ENCODE assay signal across 19 cellular contexts in the genomic region with DNA sequence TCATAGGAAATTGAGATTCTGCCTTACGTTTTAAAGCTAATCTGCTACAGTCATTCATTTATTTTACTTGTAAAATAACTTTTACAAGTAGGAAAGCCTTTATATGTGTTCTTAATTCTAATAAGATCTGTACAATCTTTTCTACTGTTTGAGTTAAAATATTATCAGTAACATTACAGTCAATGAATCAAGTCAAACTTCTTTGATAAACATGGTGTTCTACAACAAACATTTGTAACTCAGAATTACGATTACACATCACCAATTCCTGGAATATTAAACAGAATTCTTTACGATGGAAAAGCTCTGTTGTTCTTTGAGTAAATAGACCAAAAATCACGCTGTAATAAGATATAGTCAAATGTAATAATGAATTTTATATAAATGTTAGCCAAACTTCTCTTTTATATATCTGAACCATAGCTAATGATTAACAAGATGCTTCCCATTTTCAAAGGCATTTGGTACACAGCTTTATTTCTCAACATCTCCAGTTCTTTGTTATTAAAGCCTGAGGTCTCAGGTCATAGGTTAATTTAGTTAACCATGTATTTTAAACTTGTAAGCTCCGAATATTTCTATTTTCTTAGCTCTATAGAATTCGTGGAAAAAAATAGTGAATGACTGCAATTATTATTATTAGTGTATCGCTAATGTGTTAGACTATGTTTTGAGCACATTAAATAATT.
DNase-seq lines count a peak whose midpoint lies in the region; ATAC-seq, FAIRE-seq and TF ChIP-seq lines count a peak whose summit lies in the region.
"Had no signal": no experiment of that assay in that cellular context is flagged by ENCODE, and none has a peak within 500 bp of the region (broad histone marks: within the 10 kb centered on the region; RNA-seq: fewer than 3 reads in every experiment).

No MANE protein-coding gene starts in this region.

- H4K20me1 ChIP-seq in HepG2 (ENCODE audit: insufficient read depth, low read length) (no peaks in the 10 kb centered on the region), neural cell (ENCODE audit: insufficient read depth) (no peaks in the 10 kb centered on the region)

- TF ChIP-seq RAD21 in liver (IDR thresholded peaks at IDR 0.05) (peak in 1 of 2 donors; percentile 22), HepG2 (CRISPR knock-in tag; IDR thresholded peaks at IDR 0.05) (no peak), neural cell (conservative IDR thresholded peaks at IDR 0.05) (no peak)

- no peak overlapping the region for H2AFZ ChIP-seq in HepG2 (ENCODE audit: low read length)
- H2AFZ ChIP-seq in neural cell (ENCODE audit: low read depth, low read length): no peak overlapping the region
- H2AFZ ChIP-seq: GM23248 had no signal

- H3K4me3 ChIP-seq in liver (ENCODE audit: low read depth in 1 of 3, low read length in 3 of 3): peak overlapping the region in 1 of 3 donors; percentile 11
- H3K4me3 ChIP-seq in HepG2 (replicated peaks in 1 of 3; ENCODE audit: insufficient read depth in 1 of 3, low read depth in 2 of 3, low read length in 3 of 3): no peak overlapping the region
- no peak overlapping the region for H3K4me3 ChIP-seq in neural cell (ENCODE audit: low read length)
- H3K4me3 ChIP-seq: GM12878, GM23248 had no signal

- H3K36me3 ChIP-seq in liver (ENCODE audit: control insufficient read depth in 4 of 4, insufficient read depth in 3 of 4, low read depth in 1 of 4, low read length in 3 of 4) (no peaks in the 10 kb centered on the region), HepG2 (replicated peaks in 1 of 2; ENCODE audit: control insufficient read depth in 1 of 2, insufficient read depth in 2 of 2, low read length in 2 of 2) (no peaks in the 10 kb centered on the region), neural cell (ENCODE audit: insufficient read depth, low read length) (no peaks in the 10 kb centered on the region)

- ATAC-seq in HepG2: no peak
- ATAC-seq: GM12878, HCT116 had no signal

- H3K9me3 ChIP-seq in liver (ENCODE audit: control insufficient read depth in 4 of 4, low read length in 3 of 4): no peaks in the 10 kb centered on the region
- no peaks in the 10 kb centered on the region for H3K9me3 ChIP-seq in HepG2 (ENCODE audit: low read length)
- no peaks in the 10 kb centered on the region for H3K9me3 ChIP-seq in neural cell (ENCODE audit: low read length)

- H3K27ac ChIP-seq in liver (ENCODE audit: low read depth in 1 of 2, low read length in 2 of 2): no peak overlapping the region
- H3K27ac ChIP-seq in HepG2 (ENCODE audit: extremely low read length, insufficient read depth, low read length): no peak overlapping the region
- peak overlapping the region; percentile 85 for H3K27ac ChIP-seq in VCaP
- H3K27ac ChIP-seq in neural cell (ENCODE audit: low read length): no peak overlapping the region
- H3K27ac ChIP-seq: GM23248, HL-60 had no signal

- intact Hi-C loops in HepG2 (cut with micrococcal nuclease; ENCODE audit: unreplicated experiment): no loop called here

- in situ Hi-C loops in HepG2 (cut with HindIII; ENCODE audit: extremely low pct_ligation_motif_present, low pct_unique_long_range_greater_than_20kb): no loop called here

- CTCF ChIA-PET in HepG2 (lab: Yijun Ruan, JAX; ENCODE audit: low intra/inter-chr PET ratio, low total read pairs): no interaction called here

- no peaks in the 10 kb centered on the region for H3K27me3 ChIP-seq in liver (ENCODE audit: control insufficient read depth in 4 of 4, insufficient read depth in 4 of 4, low read length in 3 of 4)
- no peaks in the 10 kb centered on the region for H3K27me3 ChIP-seq in HepG2 (ENCODE audit: control insufficient read depth in 1 of 2, insufficient read depth in 2 of 2, low read length in 2 of 2)
- no peaks in the 10 kb centered on the region for H3K27me3 ChIP-seq in neural cell (ENCODE audit: insufficient read depth, low read depth, low read length)

- POLR2A ChIA-PET in HepG2 (lab: Yijun Ruan, JAX): no interaction called here

- H3K4me2 ChIP-seq in HepG2 (ENCODE audit: low read depth, low read length) (no peak overlapping the region), neural cell (ENCODE audit: low read length) (no peak overlapping the region)

- peaks cover 2 to 18% (median 12%) of the 10 kb centered on the region in 4 donors for H3K4me1 ChIP-seq in liver (ENCODE audit: control insufficient read depth in 4 of 4, insufficient read depth in 4 of 4, low read length in 3 of 4)
- H3K4me1 ChIP-seq in HepG2 (ENCODE audit: insufficient read depth, low read length): no peaks in the 10 kb centered on the region

- BruUV-seq in HepG2 (replicated peaks; lab: Mats Ljungman, UMichigan): no TSS peak

- no peak overlapping the region for H3K9ac ChIP-seq in liver (ENCODE audit: low read depth in 1 of 2, low read length in 2 of 2)
- no peak overlapping the region for H3K9ac ChIP-seq in HepG2 (ENCODE audit: insufficient read depth, low read depth, low read length)
- H3K9ac ChIP-seq in neural cell (ENCODE audit: low read length): no peak overlapping the region
- H3K9ac ChIP-seq: GM23248 had no signal

- no peak for TF ChIP-seq POLR2A in HepG2 (IDR thresholded peaks at IDR 0.05; ENCODE audit: insufficient read depth in 1 of 2, low read depth in 2 of 2, low read length in 2 of 2)

- WGBS in liver: 47% methylated on average over 7 of the region's 7 CpGs
- 17% methylated on average over 7 of the region's 7 CpGs for WGBS in HepG2 (ENCODE audit: low lambda C conversion rate)

- no peaks in the 10 kb centered on the region for H3K9me2 ChIP-seq in neural cell (ENCODE audit: insufficient read depth, low read length)

- TF ChIP-seq EP300 in HepG2 (IDR thresholded peaks at IDR 0.05; ENCODE audit: low read depth in 2 of 2, low read length in 2 of 2) (no peak), HepG2 (CRISPR knock-in tag; IDR thresholded peaks at IDR 0.05; ENCODE audit: borderline replicate concordance) (no peak), neural cell (conservative IDR thresholded peaks at IDR 0.05; ENCODE audit: poor library complexity, severe bottlenecking) (peak; percentile 6)

- no peak for FAIRE-seq in HepG2 (lab: Jason Lieb, UNC)
- FAIRE-seq: GM12878, GM18507, H54 had no signal

- H3K79me2 ChIP-seq in HepG2 (ENCODE audit: insufficient read depth, low read length) (no peaks in the 10 kb centered on the region), neural cell (replicated peaks; ENCODE audit: insufficient read depth, low read length) (no peaks in the 10 kb centered on the region)

- TF ChIP-seq CTCF in liver (IDR thresholded peaks at IDR 0.05; ENCODE audit: low read depth, low read length, missing input control) (no peak), HepG2 (CRISPR knock-in tag; IDR thresholded peaks at IDR 0.05) (no peak), VCaP (conservative IDR thresholded peaks at IDR 0.05) (no peak), neural cell (IDR thresholded peaks at IDR 0.05; ENCODE audit: poor library complexity, severe bottlenecking) (no peak)

- H3F3A ChIP-seq in neural cell (ENCODE audit: insufficient read depth, low read length, poor library complexity, severe bottlenecking): peaks cover 3% of the 10 kb centered on the region

- DNase-seq in HepG2 (ENCODE audit: low spot score): no peak
- no peak for DNase-seq in NAMALWA (ENCODE audit: low spot score)
- no peak for DNase-seq in foreskin melanocyte
- no peak for DNase-seq in NCI-H1694 (lab: John Stamatoyannopoulos, UW)
- DNase-seq: 8988T; ACHN; C1 segment of cervical spinal cord; Calu3; CD4-positive, alpha-beta T cell; DMS 273 treated with DMSO at 0.1 percent for 48 hours; GM23248 had no signal

TF ChIP-seq in liver, 16 proteins besides CTCF, POLR2A, EP300 and RAD21 (continues in another document):
- TF ChIP-seq RXRA (IDR thresholded peaks at IDR 0.05) (peak; percentile 56 to 64), YY1 (IDR thresholded peaks at IDR 0.05) (peak; percentile 30), EGR1 (IDR thresholded peaks at IDR 0.05; ENCODE audit: low read depth in 2 of 2) (no peak), NR2F2 (IDR thresholded peaks at IDR 0.05) (peak; percentile 74), SP1 (IDR thresholded peaks at IDR 0.05) (peak; percentile 27), GABPA (IDR thresholded peaks at IDR 0.05 in 1 of 2, conservative IDR thresholded peaks at IDR 0.05 in 1 of 2) (no peak)
- TF ChIP-seq, protein P1, sequence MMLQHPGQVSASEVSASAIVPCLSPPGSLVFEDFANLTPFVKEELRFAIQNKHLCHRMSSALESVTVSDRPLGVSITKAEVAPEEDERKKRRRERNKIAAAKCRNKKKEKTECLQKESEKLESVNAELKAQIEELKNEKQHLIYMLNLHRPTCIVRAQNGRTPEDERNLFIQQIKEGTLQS (IDR thresholded peaks at IDR 0.05): no peak

TF ChIP-seq in HepG2, 621 proteins besides CTCF, POLR2A, EP300 and RAD21 (continues in another document):
- TF ChIP-seq ARHGAP35 (CRISPR knock-in tag; IDR thresholded peaks at IDR 0.05; ENCODE audit: borderline replicate concordance) (no peak), CEBPB (IDR thresholded peaks at IDR 0.05; ENCODE audit: borderline replicate concordance, low read depth, low read length) (no peak), NONO (IDR thresholded peaks at IDR 0.05) (no peak), NONO (CRISPR knock-in tag; conservative IDR thresholded peaks at IDR 0.05) (no peak), ZSCAN25 (CRISPR knock-in tag; IDR thresholded peaks at IDR 0.05) (no peak)

TF ChIP-seq in neural cell, 6 proteins besides CTCF, POLR2A, EP300 and RAD21 (continues in another document):
- no peak for TF ChIP-seq SMC3 (conservative IDR thresholded peaks at IDR 0.05; ENCODE audit: poor library complexity)
- no peak for TF ChIP-seq MXI1 (conservative IDR thresholded peaks at IDR 0.05; ENCODE audit: poor library complexity, severe bottlenecking)
